ENCODE assay signal across 8 cellular contexts in genomic region chr7:151060416-151061234, GRCh38. TPM values are rescaled to one million over a fixed set of nuclear protein-coding genes. Genes with fewer than 3 reads are reported as not detected.
DNase-seq lines count a peak whose midpoint lies in the region; ATAC-seq and TF ChIP-seq lines count a peak whose summit lies in the region.

No MANE protein-coding gene starts in this region.

- peak; percentile 13 for DNase-seq in NCI-H146 (lab: John Stamatoyannopoulos, UW)
- DNase-seq in NCI-H146 treated with DMSO at 0.1 percent for 48 hours (lab: John Stamatoyannopoulos, UW; ENCODE audit: unreplicated experiment), result no peak
- DNase-seq in M059J (ENCODE audit: low read depth), result peak; percentile 54
- no peak for DNase-seq in ascending aorta (ENCODE audit: low spot score in 2 of 2)
- DNase-seq in kidney epithelial cell (ENCODE audit: low read depth), result no peak
- DNase-seq in stimulated activated naive B cell treated with anti-CD40 and anti-IgM and Interleukin-4, amounts not matched to agents 10 μg/mL and 1 μg/mL and 100 μg/mL, for 72 hours, result no peak

- no peaks in the 10 kb centered on the region for H3K9me3 ChIP-seq in ascending aorta

- H3K9me3 Mint-ChIP-seq in stimulated activated naive B cell treated with anti-CD40 and anti-IgM and Interleukin-4, amounts not matched to agents 10 μg/mL and 1 μg/mL and 100 μg/mL, for 72 hours, result no peaks in the 10 kb centered on the region

- no peak for ATAC-seq in stimulated activated naive B cell treated with anti-CD40 and anti-IgM and Interleukin-4, amounts not matched to agents 10 μg/mL and 1 μg/mL and 100 μg/mL, for 72 hours (replicated peaks)
- ATAC-seq in HG03439 (IDR thresholded peaks at IDR 0.05; ENCODE audit: unreplicated experiment), result no peak
- ATAC-seq in GM21717 (IDR thresholded peaks at IDR 0.05; ENCODE audit: unreplicated experiment), result no peak

- H3K27me3 ChIP-seq in ascending aorta, result no peaks in the 10 kb centered on the region
- no peaks in the 10 kb centered on the region for H3K27me3 ChIP-seq in kidney epithelial cell (ENCODE audit: control insufficient read depth, insufficient read depth, low read length)

- H3K36me3 Mint-ChIP-seq in stimulated activated naive B cell treated with anti-CD40 and anti-IgM and Interleukin-4, amounts not matched to agents 10 μg/mL and 1 μg/mL and 100 μg/mL, for 72 hours, result peaks cover 6 to 15% of the 10 kb centered on the region in 2 donors

- peaks cover 21 to 44% of the 10 kb centered on the region in 2 donors for H3K4me1 ChIP-seq in ascending aorta

- peak overlapping the region; percentile 93 for H3K27ac Mint-ChIP-seq in stimulated activated naive B cell treated with anti-CD40 and anti-IgM and Interleukin-4, amounts not matched to agents 10 μg/mL and 1 μg/mL and 100 μg/mL, for 72 hours

- no peaks in the 10 kb centered on the region for H3K27me3 Mint-ChIP-seq in stimulated activated naive B cell treated with anti-CD40 and anti-IgM and Interleukin-4, amounts not matched to agents 10 μg/mL and 1 μg/mL and 100 μg/mL, for 72 hours

- H3K4me3 ChIP-seq in ascending aorta (peak overlapping the region; percentile 92 to 95), kidney epithelial cell (ENCODE audit: low read depth, low read length) (peak overlapping the region; percentile 79)

- H3K4me3 Mint-ChIP-seq in stimulated activated naive B cell treated with anti-CD40 and anti-IgM and Interleukin-4, amounts not matched to agents 10 μg/mL and 1 μg/mL and 100 μg/mL, for 72 hours, result peak overlapping the region; percentile 95 to 99

- TF ChIP-seq CTCF in ascending aorta (IDR thresholded peaks at IDR 0.05) (no peak), kidney epithelial cell (IDR thresholded peaks at IDR 0.05; ENCODE audit: insufficient read depth, low read length, poor library complexity, severe bottlenecking) (peak; percentile 32)

- H3K27ac ChIP-seq in ascending aorta, result peak overlapping the region; percentile 85 to 95

- peaks cover 15 to 16% of the 10 kb centered on the region in 2 donors for H3K36me3 ChIP-seq in ascending aorta
- no peaks in the 10 kb centered on the region for H3K36me3 ChIP-seq in kidney epithelial cell (ENCODE audit: control insufficient read depth, insufficient read depth, low read length)

- H3K4me1 Mint-ChIP-seq in stimulated activated naive B cell treated with anti-CD40 and anti-IgM and Interleukin-4, amounts not matched to agents 10 μg/mL and 1 μg/mL and 100 μg/mL, for 72 hours, result peaks cover 26 to 47% of the 10 kb centered on the region in 2 donors

- intact Hi-C loops in ascending aorta (cut with DNase I), result loop anchor here (2.0 to 5.0 kb wide), 2 partner anchors 50 to 187 kb away; partner anchors contain the start of gene SMARCD3

RNA-seq across cellular contexts. Expression of gene SLC4A2, which starts 1.2 kb away (rescaled TPM):
- 101 and 105 TPM in 2 replicates for total RNA-seq in M059J (2014; rRNA removed; shearing (Covaris generic))
- total RNA-seq in ascending aorta (390 TPM), kidney epithelial cell (166 and 201 TPM in 2 replicates)

RNA-seq across cellular contexts. Expression of gene CDK5, which starts 2.9 kb away (rescaled TPM):
- total RNA-seq in M059J (2014; rRNA removed; shearing (Covaris generic)), result 36.6 and 54.2 TPM in 2 replicates
- total RNA-seq in ascending aorta, result 15.8 TPM
- 21.5 and 27.0 TPM in 2 replicates for total RNA-seq in kidney epithelial cell

RNA-seq across cellular contexts. Expression of gene ASIC3, which starts 12.3 kb away (rescaled TPM):
- total RNA-seq in M059J (2014; rRNA removed; shearing (Covaris generic)), result 0.20 and 0.22 TPM in 2 replicates
- total RNA-seq in ascending aorta (not detected), kidney epithelial cell (0.04 and 0.41 TPM in 2 replicates)

RNA-seq across cellular contexts. Expression of gene FASTK, which starts 20.0 kb away (rescaled TPM):
- 73.7 and 97.9 TPM in 2 replicates for total RNA-seq in M059J (2014; rRNA removed; shearing (Covaris generic))
- 121 TPM for total RNA-seq in ascending aorta
- 70.9 and 71.7 TPM in 2 replicates for total RNA-seq in kidney epithelial cell

RNA-seq across cellular contexts. Expression of gene TMUB1, which starts 22.7 kb away (rescaled TPM):
- 73.4 and 80.3 TPM in 2 replicates for total RNA-seq in M059J (2014; rRNA removed; shearing (Covaris generic))
- total RNA-seq in ascending aorta (143 TPM), kidney epithelial cell (46.3 and 66.0 TPM in 2 replicates)

Comparison
In these comparisons a context has a peak if more than half of its experiments do, and no peak if none do; other contexts are left out.
1. DNase-seq: peak in NCI-H146 (single experiment) and M059J (single experiment); none in NCI-H146 treated with DMSO at 0.1 percent for 48 hours (single experiment), ascending aorta (0 of 2), kidney epithelial cell (single experiment) and stimulated activated naive B cell treated with anti-CD40 and anti-IgM and Interleukin-4, amounts not matched to agents 10 μg/mL and 1 μg/mL and 100 μg/mL, for 72 hours (single experiment).